ENCODE assay signal across 22 cellular contexts in genomic region chr18:44695503-44695902, GRCh38. TPM values are rescaled to one million over a fixed set of nuclear protein-coding genes. Genes with fewer than 3 reads are reported as not detected.
DNase-seq lines count a peak whose midpoint lies in the region; ATAC-seq and TF ChIP-seq lines count a peak whose summit lies in the region.
"Had no signal": no experiment of that assay in that cellular context is flagged by ENCODE, and none has a peak within 500 bp of the region (broad histone marks: within the 10 kb centered on the region; RNA-seq: fewer than 3 reads in every experiment).

No MANE protein-coding gene starts in this region.

- no peak for TF ChIP-seq RAD21 in liver (IDR thresholded peaks at IDR 0.05)

- DNase-seq in chondrocyte (ENCODE audit: low spot score) = no peak
- no peak for DNase-seq in trophoblast cell
- no peak for DNase-seq in upper lobe of right lung
- no peak for DNase-seq in anterior cingulate cortex (lab: John Stamatoyannopoulos, UW)
- DNase-seq in type B pancreatic cell (ENCODE audit: extremely low spot score, unreplicated experiment) = no peak
- DNase-seq: AML-193, H7, HFFc6, Karpas-422, MG63, NCI-H1048, NCI-H1436, NCI-H2029, NCI-H345, NCI-H526, PC-3, RPMI8226, SJCRH30 had no signal

- no peak overlapping the region for H3K23ac ChIP-seq in trophoblast cell (ENCODE audit: low read length)

- H4K12ac ChIP-seq in trophoblast cell (ENCODE audit: low read depth, low read length) = no peak overlapping the region

- H3K36me3 ChIP-seq in liver (ENCODE audit: control insufficient read depth in 4 of 4, insufficient read depth in 3 of 4, low read depth in 1 of 4, low read length in 3 of 4) (no peaks in the 10 kb centered on the region), trophoblast cell (ENCODE audit: control insufficient read depth in 1 of 2, insufficient read depth in 2 of 2, low read length in 2 of 2) (no peaks in the 10 kb centered on the region), upper lobe of right lung (no peaks in the 10 kb centered on the region)
- H3K36me3 ChIP-seq: MG63, SJCRH30 had no signal

- H3K36me3 Mint-ChIP-seq in chondrocyte (ENCODE audit: low read depth) = no peaks in the 10 kb centered on the region
- peaks cover 39% of the 10 kb centered on the region for H3K36me3 Mint-ChIP-seq in type B pancreatic cell

- no peak overlapping the region for H2BK120ac ChIP-seq in trophoblast cell (ENCODE audit: insufficient read depth, low read length, poor library complexity)

- H2AK5ac ChIP-seq in trophoblast cell (ENCODE audit: low read length) = no peak overlapping the region

- H3K18ac ChIP-seq in trophoblast cell (ENCODE audit: low read length) = no peak overlapping the region

- no peak overlapping the region for H4K8ac ChIP-seq in trophoblast cell (ENCODE audit: low read depth, low read length)

- H4K91ac ChIP-seq in trophoblast cell (ENCODE audit: low read depth, low read length) = no peak overlapping the region

- H3K9ac ChIP-seq in liver (ENCODE audit: low read depth in 1 of 2, low read length in 2 of 2) (no peak overlapping the region), trophoblast cell (ENCODE audit: low read length) (no peak overlapping the region)

- H3K9me3 Mint-ChIP-seq in chondrocyte (ENCODE audit: low read depth) (no peaks in the 10 kb centered on the region), type B pancreatic cell (peaks cover 14% of the 10 kb centered on the region)
- H3K9me3 Mint-ChIP-seq: HFFc6 had no signal

- H3K79me1 ChIP-seq in trophoblast cell (ENCODE audit: low read length) = peaks cover 2% of the 10 kb centered on the region

- peak overlapping the region; percentile 13 for H3K27ac Mint-ChIP-seq in chondrocyte (ENCODE audit: unreplicated experiment)
- H3K27ac Mint-ChIP-seq in type B pancreatic cell = no peak overlapping the region
- H3K27ac Mint-ChIP-seq: CD14-positive monocyte, HFFc6 had no signal

- 42% methylated on average over 4 of the region's 4 CpGs for WGBS in liver
- WGBS in trophoblast cell (ENCODE audit: extremely low coverage, insufficient coverage, insufficient read length) = no CpG with 5 or more reads among the region's 4 CpGs

- no peak overlapping the region for H3K4me2 ChIP-seq in trophoblast cell (ENCODE audit: low read length)

- H2BK12ac ChIP-seq in trophoblast cell (ENCODE audit: low read length) = no peak overlapping the region

- H3K9me3 ChIP-seq in liver (ENCODE audit: control insufficient read depth in 4 of 4, low read length in 3 of 4) (no peaks in the 10 kb centered on the region), trophoblast cell (ENCODE audit: insufficient read depth, low read depth, low read length) (no peaks in the 10 kb centered on the region), upper lobe of right lung (no peaks in the 10 kb centered on the region)
- H3K9me3 ChIP-seq: SJCRH30 had no signal

- ATAC-seq in upper lobe of right lung (peak; percentile 61), HG03378 (IDR thresholded peaks at IDR 0.05; ENCODE audit: unreplicated experiment) (no peak)
- ATAC-seq: PC-3 had no signal

- peak overlapping the region; percentile 19 to 29 for H3K27ac ChIP-seq in liver (ENCODE audit: low read depth in 1 of 2, low read length in 2 of 2)
- H3K27ac ChIP-seq in trophoblast cell (ENCODE audit: low read depth, low read length) = no peak overlapping the region
- H3K27ac ChIP-seq in upper lobe of right lung = no peak overlapping the region
- H3K27ac ChIP-seq: SJCRH30 had no signal

- peak overlapping the region; percentile 27 for H2BK5ac ChIP-seq in trophoblast cell (ENCODE audit: low read depth, low read length, poor library complexity)

- H3K14ac ChIP-seq in trophoblast cell (ENCODE audit: low read length) = no peak overlapping the region

- H3K4ac ChIP-seq in trophoblast cell (ENCODE audit: low read depth, low read length) = no peak overlapping the region

- intact Hi-C loops in upper lobe of right lung (cut with DNase I) = no loop called here

- H3K4me3 Mint-ChIP-seq in chondrocyte (ENCODE audit: unreplicated experiment) = peak overlapping the region; percentile 9
- H3K4me3 Mint-ChIP-seq in type B pancreatic cell = no peak overlapping the region
- H3K4me3 Mint-ChIP-seq: HFFc6 had no signal

- no peaks in the 10 kb centered on the region for H3K79me2 ChIP-seq in trophoblast cell (ENCODE audit: control insufficient read depth, insufficient read depth, low read length, poor library complexity)

- no peaks in the 10 kb centered on the region for H3K27me3 ChIP-seq in liver (ENCODE audit: control insufficient read depth in 4 of 4, insufficient read depth in 4 of 4, low read length in 3 of 4)
- no peaks in the 10 kb centered on the region for H3K27me3 ChIP-seq in trophoblast cell (ENCODE audit: insufficient read depth, low read length)
- no peaks in the 10 kb centered on the region for H3K27me3 ChIP-seq in upper lobe of right lung
- H3K27me3 ChIP-seq: MG63, SJCRH30 had no signal

- H2AFZ ChIP-seq in trophoblast cell (ENCODE audit: insufficient read depth, low read length, poor library complexity) = no peak overlapping the region

- H3K4me3 ChIP-seq in liver (ENCODE audit: low read depth in 1 of 3, low read length in 3 of 3) (no peak overlapping the region), trophoblast cell (ENCODE audit: low read depth, low read length) (no peak overlapping the region), upper lobe of right lung (no peak overlapping the region)
- H3K4me3 ChIP-seq: MG63, SJCRH30 had no signal

- H3K27me3 Mint-ChIP-seq in chondrocyte (ENCODE audit: low read depth) = no peaks in the 10 kb centered on the region
- H3K27me3 Mint-ChIP-seq in type B pancreatic cell = no peaks in the 10 kb centered on the region
- H3K27me3 Mint-ChIP-seq: IgD-negative memory B cell had no signal

- H3K4me1 Mint-ChIP-seq in chondrocyte (ENCODE audit: low read depth) (peaks cover 51% of the 10 kb centered on the region), type B pancreatic cell (ENCODE audit: unreplicated experiment) (peaks cover 65% of the 10 kb centered on the region)
- H3K4me1 Mint-ChIP-seq: CD14-positive monocyte had no signal

- TF ChIP-seq CTCF in chondrocyte (IDR thresholded peaks at IDR 0.05) = no peak
- TF ChIP-seq CTCF in liver (IDR thresholded peaks at IDR 0.05; ENCODE audit: low read depth, low read length, missing input control) = no peak
- TF ChIP-seq CTCF in upper lobe of right lung (IDR thresholded peaks at IDR 0.05) = no peak
- TF ChIP-seq CTCF in type B pancreatic cell (conservative IDR thresholded peaks at IDR 0.05) = no peak

- H3K4me1 ChIP-seq in liver (ENCODE audit: control insufficient read depth in 4 of 4, insufficient read depth in 4 of 4, low read length in 3 of 4) = peaks cover 8 to 47% (median 33%) of the 10 kb centered on the region in 4 donors
- H3K4me1 ChIP-seq in trophoblast cell (ENCODE audit: control insufficient read depth in 1 of 2, insufficient read depth in 2 of 2, low read length in 2 of 2) = peaks cover 9 to 24% of the 10 kb centered on the region in 2 experiments
- H3K4me1 ChIP-seq in upper lobe of right lung = peaks cover 13% of the 10 kb centered on the region
- H3K4me1 ChIP-seq: SJCRH30 had no signal

TF ChIP-seq in liver, 16 proteins besides CTCF, POLR2A, EP300 and RAD21 (continues in another document):
- TF ChIP-seq FOXA2 (IDR thresholded peaks at IDR 0.05) (no peak), REST (IDR thresholded peaks at IDR 0.05) (no peak), SP1 (IDR thresholded peaks at IDR 0.05) (no peak), ATF3 (IDR thresholded peaks at IDR 0.05) (no peak), FOXA1 (IDR thresholded peaks at IDR 0.05) (no peak), EGR1 (IDR thresholded peaks at IDR 0.05; ENCODE audit: low read depth in 2 of 2) (no peak)

RNA-seq across cellular contexts. Expression of gene SETBP1, which starts 14.8 kb away (rescaled TPM):
- total RNA-seq in chondrocyte = 28.8 to 44.5 TPM (median 29.3 TPM) in 3 replicates
- total RNA-seq in liver = 10 to 100 TPM in 1 of 2 donors, 1 to 10 TPM in 1; 2.5 to 15.8 TPM
- 1 to 10 TPM; 3.5 to 5.8 TPM for polyA plus RNA-seq in liver
- 6.5 and 7.2 TPM in 2 replicates for polyA plus RNA-seq in trophoblast cell (2013)
- 39.5 TPM for total RNA-seq in upper lobe of right lung
- 17.3 and 62.7 TPM in 2 replicates for total RNA-seq in type B pancreatic cell (ENCODE audit: low replicate concordance)

Comparison
In these comparisons a context has a peak if more than half of its experiments do, and no peak if none do; other contexts are left out.
1. H3K27ac ChIP-seq: peak in liver (2 of 2); none in trophoblast cell (single experiment) and upper lobe of right lung (single experiment).